In genomic region chr17:79035686-79036085, GRCh38 we compare ENCODE assay signal across 19 cellular contexts. TPM values are rescaled to one million over a fixed set of nuclear protein-coding genes. Genes with fewer than 3 reads are reported as not detected.
"Had no signal": no experiment of that assay in that cellular context is flagged by ENCODE, and none has a peak within 500 bp of the region (broad histone marks: within the 10 kb centered on the region; RNA-seq: fewer than 3 reads in every experiment).

No MANE protein-coding gene starts in this region.

- ATAC-seq: activated naive CD4-positive, alpha-beta T cell treated with anti-CD3 and anti-CD28 coated beads, Interleukin-2, amount 50 U/mL, for 72 hours; activated T-cell treated with anti-CD3 and anti-CD28 coated beads, Interleukin-2, amount 50 U/mL, for 72 hours; effector memory CD8-positive, alpha-beta T cell; gastroesophageal sphincter; heart right ventricle; left colon had no signal

- H3K27me3 ChIP-seq: brain microvascular endothelial cell, gastroesophageal sphincter, transverse colon had no signal

- H3K36me3 ChIP-seq: brain microvascular endothelial cell, gastroesophageal sphincter, lower lobe of right lung, transverse colon had no signal

- H3K4me3 ChIP-seq: gastroesophageal sphincter, heart right ventricle, lower lobe of right lung, transverse colon had no signal

- DNase-seq: activated CD4-positive, alpha-beta memory T cell treated with anti-CD3 and anti-CD28 coated beads for 36 hours; activated CD4-positive, CD25-positive, alpha-beta regulatory T cell treated with anti-CD3 and anti-CD28 coated beads, Interleukin-2, amount 50 U/mL, for 72 hours; activated CD8-positive, alpha-beta memory T cell treated with anti-CD3 and anti-CD28 coated beads, Interleukin-2, amount 50 U/mL, for 4 hours; activated gamma-delta T cell; activated T-cell treated with anti-CD3 and anti-CD28 coated beads, Interleukin-2, amount 50 U/mL, for 72 hours; brain microvascular endothelial cell; effector memory CD8-positive, alpha-beta T cell; heart right ventricle; left colon; lower lobe of right lung; naive B cell; stimulated activated CD4-positive, alpha-beta T cell treated with anti-CD3 and anti-CD28 coated beads, Interleukin-4, amount 100 ng/mL, for 1 hour; stimulated activated naive CD4-positive, alpha-beta T cell; substantia nigra; T1000; transverse colon had no signal

- H3K4me1 Mint-ChIP-seq: naive B cell had no signal

- H3K9me3 ChIP-seq: gastroesophageal sphincter, heart right ventricle, lower lobe of right lung, transverse colon had no signal

- H3K4me3 Mint-ChIP-seq: activated CD4-positive, alpha-beta memory T cell treated with anti-CD3 and anti-CD28 coated beads for 36 hours; activated T-cell treated with anti-CD3 and anti-CD28 coated beads, Interleukin-2, amount 50 U/mL, for 72 hours; dendritic cell treated with granulocyte-macrophage colony-stimulating factor and Interleukin-4, amounts not matched to agents 40 ng/mL and 50 ng/mL, for 4 days; effector memory CD8-positive, alpha-beta T cell; naive B cell had no signal

- H3K27ac ChIP-seq: brain microvascular endothelial cell had no signal

- H3K27ac Mint-ChIP-seq: activated CD4-positive, alpha-beta memory T cell treated with anti-CD3 and anti-CD28 coated beads for 36 hours; activated naive CD4-positive, alpha-beta T cell treated with anti-CD3 and anti-CD28 coated beads, Interleukin-2, amount 50 U/mL, for 72 hours; activated T-cell treated with anti-CD3 and anti-CD28 coated beads, Interleukin-2, amount 50 U/mL, for 72 hours; dendritic cell treated with granulocyte-macrophage colony-stimulating factor and Interleukin-4, amounts not matched to agents 40 ng/mL and 50 ng/mL, for 4 days; effector memory CD8-positive, alpha-beta T cell had no signal

- H3K36me3 Mint-ChIP-seq: activated CD4-positive, alpha-beta memory T cell treated with anti-CD3 and anti-CD28 coated beads for 36 hours; activated naive CD4-positive, alpha-beta T cell treated with anti-CD3 and anti-CD28 coated beads, Interleukin-2, amount 50 U/mL, for 72 hours; naive B cell had no signal

- H3K9me3 Mint-ChIP-seq: activated CD4-positive, alpha-beta memory T cell treated with anti-CD3 and anti-CD28 coated beads for 36 hours; activated naive CD4-positive, alpha-beta T cell treated with anti-CD3 and anti-CD28 coated beads, Interleukin-2, amount 50 U/mL, for 72 hours; activated T-cell treated with anti-CD3 and anti-CD28 coated beads, Interleukin-2, amount 50 U/mL, for 72 hours; dendritic cell treated with granulocyte-macrophage colony-stimulating factor and Interleukin-4, amounts not matched to agents 40 ng/mL and 50 ng/mL, for 4 days; effector memory CD8-positive, alpha-beta T cell; naive B cell had no signal

RNA-seq across cellular contexts. Expression of gene C1QTNF1, which starts 11.7 kb away (rescaled TPM):
- total RNA-seq: activated naive CD4-positive, alpha-beta T cell treated with anti-CD3 and anti-CD28 coated beads, Interleukin-2, amount 50 U/mL, for 72 hours had no signal
